ENCODE assay signal across 1 cellular context in genomic region chr15:73926191-73927002, GRCh38.
TF ChIP-seq lines count a peak whose summit lies in the region.

TSS of gene LOXL1 (plus strand) at chr15:73926462. CDS start at chr15:73926784, 322 bp downstream.

TF ChIP-seq in HepG2, 621 proteins besides CTCF, POLR2A, EP300 and RAD21 (continued from another document):
- 0 out of 2 replicates have a peak, but pooled peaks have one; percentile 41 for TF ChIP-seq CSRNP1 (CRISPR knock-in tag; IDR thresholded peaks at IDR 0.05)
TF ChIP-seq in HepG2: peak in this region for 24.
